Comparison of ENCODE assay signal across 8 cellular contexts in the genomic region with DNA sequence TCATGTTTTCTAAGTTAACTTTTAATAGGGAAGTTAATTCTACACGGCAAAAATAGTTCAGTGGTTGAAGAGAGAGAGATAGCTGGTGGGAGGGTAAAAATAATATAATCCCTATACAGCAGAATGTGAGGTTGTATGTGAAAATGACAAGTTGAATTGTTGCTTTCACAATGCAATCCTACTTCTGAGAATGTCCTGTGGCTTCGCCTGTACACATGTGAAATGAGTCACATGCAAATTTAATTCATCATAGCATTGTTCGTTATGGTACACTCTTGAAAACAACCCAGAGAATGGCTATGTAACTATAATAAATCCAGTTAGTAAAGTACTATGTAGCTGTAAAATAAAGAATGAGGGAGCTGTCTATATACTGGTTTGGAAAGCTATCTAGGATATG. TPM values are rescaled to one million over a fixed set of nuclear protein-coding genes. Genes with fewer than 3 reads are reported as not detected.
DNase-seq lines count a peak whose midpoint lies in the region; ATAC-seq, FAIRE-seq and TF ChIP-seq lines count a peak whose summit lies in the region.

No MANE protein-coding gene starts in this region.

- no peak for TF ChIP-seq RAD21 in SK-N-SH (IDR thresholded peaks at IDR 0.05; ENCODE audit: low read length)

- H3K27ac ChIP-seq in layer of hippocampus (ENCODE audit: low read depth, low read length) (peak overlapping the region; percentile 67), SK-N-SH (ENCODE audit: low read depth in 2 of 2, low read length in 1 of 2) (no peak overlapping the region)

- TF ChIP-seq CTCF in SK-N-SH (IDR thresholded peaks at IDR 0.05) (no peak), D721Med (IDR thresholded peaks at IDR 0.05; ENCODE audit: insufficient read depth, missing control alignments) (no peak)

- DNase-seq in HCEC 1CT (peak; percentile 70), NOMO-1 treated with DMSO at 0.1 percent for 48 hours (lab: John Stamatoyannopoulos, UW; ENCODE audit: unreplicated experiment) (peak; percentile 66), SK-N-SH (no peak), D721Med (ENCODE audit: insufficient read length, low spot score) (no peak), NCI-H1436 treated with DMSO at 0.1 percent for 48 hours (lab: John Stamatoyannopoulos, UW) (no peak), SHP77 treated with DMSO at 0.1 percent for 48 hours (lab: John Stamatoyannopoulos, UW) (no peak)

- H4K20me1 ChIP-seq in SK-N-SH (ENCODE audit: insufficient read depth) = no peaks in the 10 kb centered on the region

- H3K9ac ChIP-seq in SK-N-SH = no peak overlapping the region

- no peak overlapping the region for H2AFZ ChIP-seq in SK-N-SH (ENCODE audit: low read depth)

- H3K4me1 ChIP-seq in SK-N-SH (ENCODE audit: control insufficient read depth in 1 of 2, insufficient read depth in 2 of 2, low read depth in 1 of 2, low read length in 1 of 2) = no peaks in the 10 kb centered on the region

- H3K27me3 ChIP-seq in layer of hippocampus (ENCODE audit: control insufficient read depth, insufficient read depth, low read length) (no peaks in the 10 kb centered on the region), SK-N-SH (ENCODE audit: insufficient read depth) (no peaks in the 10 kb centered on the region)

- no peaks in the 10 kb centered on the region for H3K79me2 ChIP-seq in SK-N-SH (ENCODE audit: insufficient read depth)

- CTCF ChIA-PET in SK-N-SH (lab: Yijun Ruan, JAX) = interaction anchor here (1.0 kb wide), 1 partner anchor 122 kb away, joined by 3 read pairs; no protein-coding TSS in a partner anchor

- TF ChIP-seq EP300 in SK-N-SH (IDR thresholded peaks at IDR 0.05; ENCODE audit: borderline replicate concordance in 1 of 2, low read depth in 1 of 2, low read length in 1 of 2) = no peak

- no peak overlapping the region for H3K4me3 ChIP-seq in SK-N-SH (ENCODE audit: low read depth in 2 of 2, low read length in 1 of 2)

- POLR2A ChIA-PET in SK-N-SH (lab: Yijun Ruan, JAX) = no interaction called here

- H3K4me2 ChIP-seq in SK-N-SH = no peak overlapping the region

- H3F3A ChIP-seq in SK-N-SH (replicated peaks; ENCODE audit: insufficient read depth) = no peaks in the 10 kb centered on the region

- H3K9me3 ChIP-seq in SK-N-SH = no peaks in the 10 kb centered on the region

- no peak for FAIRE-seq in D721Med (lab: Jason Lieb, UNC)

- no peaks in the 10 kb centered on the region for H3K9me2 ChIP-seq in SK-N-SH

- ATAC-seq in GM18858 (IDR thresholded peaks at IDR 0.05; ENCODE audit: unreplicated experiment) = peak; percentile 100

- 83% methylated on average over 3 of the region's 3 CpGs for WGBS in SK-N-SH (ENCODE audit: low lambda C conversion rate)

- H3K36me3 ChIP-seq in SK-N-SH (replicated peaks in 1 of 2; ENCODE audit: control insufficient read depth in 1 of 2, insufficient read depth in 2 of 2, low read length in 1 of 2) = peaks cover under 1 to 54% of the 10 kb centered on the region in 2 experiments

TF ChIP-seq in SK-N-SH, 30 proteins besides CTCF, POLR2A, EP300 and RAD21:
- TF ChIP-seq IRF3 (IDR thresholded peaks at IDR 0.05; ENCODE audit: low read depth, low read length) (no peak), RXRA (IDR thresholded peaks at IDR 0.05; ENCODE audit: borderline replicate concordance, low read depth) (no peak), NRF1 (IDR thresholded peaks at IDR 0.05; ENCODE audit: low read depth, low read length) (no peak), REST (IDR thresholded peaks at IDR 0.05; ENCODE audit: low read depth, low read length) (no peak), GABPA (IDR thresholded peaks at IDR 0.05; ENCODE audit: low read depth) (no peak), FOXJ3 (CRISPR knock-in tag; IDR thresholded peaks at IDR 0.05) (no peak), TEAD4 (IDR thresholded peaks at IDR 0.05; ENCODE audit: borderline replicate concordance, insufficient read depth) (no peak), CHD2 (IDR thresholded peaks at IDR 0.05; ENCODE audit: low read length, partially characterized antibody) (no peak), RFX5 (IDR thresholded peaks at IDR 0.05; ENCODE audit: low read length) (no peak), EZH2phosphoT487 (IDR thresholded peaks at IDR 0.05; ENCODE audit: borderline replicate concordance, low read depth) (no peak)
- TF ChIP-seq, protein P1, sequence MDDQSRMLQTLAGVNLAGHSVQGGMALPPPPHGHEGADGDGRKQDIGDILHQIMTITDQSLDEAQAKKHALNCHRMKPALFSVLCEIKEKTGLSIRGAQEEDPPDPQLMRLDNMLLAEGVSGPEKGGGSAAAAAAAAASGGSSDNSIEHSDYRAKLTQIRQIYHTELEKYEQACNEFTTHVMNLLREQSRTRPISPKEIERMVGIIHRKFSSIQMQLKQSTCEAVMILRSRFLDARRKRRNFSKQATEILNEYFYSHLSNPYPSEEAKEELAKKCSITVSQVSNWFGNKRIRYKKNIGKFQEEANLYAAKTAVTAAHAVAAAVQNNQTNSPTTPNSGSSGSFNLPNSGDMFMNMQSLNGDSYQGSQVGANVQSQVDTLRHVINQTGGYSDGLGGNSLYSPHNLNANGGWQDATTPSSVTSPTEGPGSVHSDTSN (IDR thresholded peaks at IDR 0.05) = no peak
- TF ChIP-seq, protein P2, sequence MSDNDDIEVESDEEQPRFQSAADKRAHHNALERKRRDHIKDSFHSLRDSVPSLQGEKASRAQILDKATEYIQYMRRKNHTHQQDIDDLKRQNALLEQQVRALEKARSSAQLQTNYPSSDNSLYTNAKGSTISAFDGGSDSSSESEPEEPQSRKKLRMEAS (IDR thresholded peaks at IDR 0.05; ENCODE audit: low read depth) = no peak

RNA-seq across cellular contexts. Expression of gene HINT3, which starts 46.1 kb away (rescaled TPM):
- 1.8 and 1.9 TPM in 2 replicates for polyA plus RNA-seq in SK-N-SH (2012; rRNA removed)
- 3.9 and 5.0 TPM in 2 replicates for polyA plus RNA-seq in SK-N-SH (2012; cell fraction: cytosol; rRNA removed)
- 1.2 and 1.3 TPM in 2 replicates for polyA plus RNA-seq in SK-N-SH (2012; cell fraction: nucleus; rRNA removed)

Comparison
In these comparisons a context has a peak if more than half of its experiments do, and no peak if none do; other contexts are left out.
1. DNase-seq: peak in HCEC 1CT (single experiment) and NOMO-1 treated with DMSO at 0.1 percent for 48 hours (single experiment); none in SK-N-SH (single experiment), D721Med (single experiment), NCI-H1436 treated with DMSO at 0.1 percent for 48 hours (single experiment) and SHP77 treated with DMSO at 0.1 percent for 48 hours (single experiment).